ENCODE assay signal across 8 cellular contexts in genomic region chr17:40791808-40792436, GRCh38. TPM values are rescaled to one million over a fixed set of nuclear protein-coding genes. Genes with fewer than 3 reads are reported as not detected.
DNase-seq lines count a peak whose midpoint lies in the region; ATAC-seq and TF ChIP-seq lines count a peak whose summit lies in the region.

No MANE protein-coding gene starts in this region.

- TF ChIP-seq CTCF in 22Rv1 (IDR thresholded peaks at IDR 0.05) (peak; percentile 63), vagina (IDR thresholded peaks at IDR 0.05) (peak; percentile 21 to 53 (median 51))

- TF ChIP-seq POLR2A in vagina (IDR thresholded peaks at IDR 0.05): no peak

- H3K9me3 ChIP-seq in adipocyte (ENCODE audit: control insufficient read depth, low read length) (no peaks in the 10 kb centered on the region), vagina (no peaks in the 10 kb centered on the region)

- H3K4me3 ChIP-seq in adipocyte (ENCODE audit: low read length): peak overlapping the region; percentile 53
- no peak overlapping the region for H3K4me3 ChIP-seq in vagina

- no peak for ATAC-seq in GM18517 (IDR thresholded peaks at IDR 0.05; ENCODE audit: unreplicated experiment)

- CTCF ChIA-PET in HEK293T (lab: Yijun Ruan, JAX): interaction anchor here (0.9 to 3.2 kb wide), 3 partner anchors 12 to 176 kb away, joined by 4 to 15 read pairs (median 6); no protein-coding TSS in a partner anchor

- peaks cover 19% of the 10 kb centered on the region for H3K27me3 ChIP-seq in adipocyte (replicated peaks; ENCODE audit: control insufficient read depth, insufficient read depth, low read length)
- no peaks in the 10 kb centered on the region for H3K27me3 ChIP-seq in vagina

- H3K27ac ChIP-seq in 22Rv1 (no peak overlapping the region), vagina (no peak overlapping the region)

- DNase-seq in HEK293T (ENCODE audit: extremely low spot score) (peak; percentile 10), adipocyte (ENCODE audit: low read depth) (peak; percentile 80), iPS-NIHi7 (ENCODE audit: extremely low spot score) (peak; percentile 30), vagina (ENCODE audit: extremely low spot score in 2 of 2) (no peak), mesenteric fat pad (ENCODE audit: low spot score) (no peak), D341Med (ENCODE audit: low spot score) (no peak)

- H3K36me3 ChIP-seq in adipocyte (ENCODE audit: control insufficient read depth, insufficient read depth, low read length, severe bottlenecking) (no peaks in the 10 kb centered on the region), vagina (no peaks in the 10 kb centered on the region)

- H3K4me1 ChIP-seq in adipocyte (ENCODE audit: control insufficient read depth, insufficient read depth, low read length) (peaks cover 23% of the 10 kb centered on the region), vagina (no peaks in the 10 kb centered on the region)

- intact Hi-C loops in vagina (cut with DNase I): loop anchor here (10.0 kb wide), 1 partner anchor 177 kb away; no protein-coding TSS in a partner anchor

- peak overlapping the region; percentile 75 for H3K9ac ChIP-seq in adipocyte (ENCODE audit: low read length)

- POLR2A ChIA-PET in HEK293T (lab: Yijun Ruan, JAX): no interaction called here

TF ChIP-seq in HEK293T, 16 proteins besides CTCF, POLR2A, EP300 and RAD21:
- no peak for TF ChIP-seq ELF4 (IDR thresholded peaks at IDR 0.05)
- TF ChIP-seq FOXM1 (IDR thresholded peaks at IDR 0.05; ENCODE audit: borderline replicate concordance): no peak
- TF ChIP-seq CTBP1 (IDR thresholded peaks at IDR 0.05; ENCODE audit: borderline replicate concordance): no peak
- no peak for TF ChIP-seq BHLHE40 (IDR thresholded peaks at IDR 0.05; ENCODE audit: borderline replicate concordance)
- TF ChIP-seq NFRKB (IDR thresholded peaks at IDR 0.05): no peak
- no peak for TF ChIP-seq FOXA1 (IDR thresholded peaks at IDR 0.05)
- no peak for TF ChIP-seq ZNF384 (IDR thresholded peaks at IDR 0.05)
- TF ChIP-seq SUZ12 (IDR thresholded peaks at IDR 0.05): no peak
- TF ChIP-seq L3MBTL2 (conservative IDR thresholded peaks at IDR 0.05): no peak
- no peak for TF ChIP-seq HDGF (IDR thresholded peaks at IDR 0.05; ENCODE audit: borderline replicate concordance)
- no peak for TF ChIP-seq SP1 (IDR thresholded peaks at IDR 0.05)
- TF ChIP-seq FOXK2 (IDR thresholded peaks at IDR 0.05): no peak
- no peak for TF ChIP-seq LEF1 (IDR thresholded peaks at IDR 0.05; ENCODE audit: borderline replicate concordance)
- TF ChIP-seq ARNT (IDR thresholded peaks at IDR 0.05): no peak
- no peak for TF ChIP-seq PKNOX1 (IDR thresholded peaks at IDR 0.05)
- TF ChIP-seq TARDBP (IDR thresholded peaks at IDR 0.05): no peak

RNA-seq across cellular contexts. Expression of gene KRT28, which starts 7.8 kb away (rescaled TPM):
- total RNA-seq in vagina: not detected
- not detected for total RNA-seq in mesenteric fat pad

RNA-seq across cellular contexts. Expression of gene KRT27, which starts 9.6 kb away (rescaled TPM):
- total RNA-seq in vagina (not detected), mesenteric fat pad (not detected)

RNA-seq across cellular contexts. Expression of gene KRT26, which starts 19.9 kb away (rescaled TPM):
- total RNA-seq in vagina (not detected), mesenteric fat pad (not detected)

RNA-seq across cellular contexts. Expression of gene KRT10, which starts 30.5 kb away (rescaled TPM):
- total RNA-seq in vagina: 919 TPM
- 38.6 TPM for total RNA-seq in mesenteric fat pad

RNA-seq across cellular contexts. Expression of gene KRT25, which starts 36.8 kb away (rescaled TPM):
- not detected for total RNA-seq in vagina
- total RNA-seq in mesenteric fat pad: not detected

Comparison
In these comparisons a context has a peak if more than half of its experiments do, and no peak if none do; other contexts are left out.
1. DNase-seq: peak in HEK293T (single experiment), adipocyte (single experiment) and iPS-NIHi7 (single experiment); none in vagina (0 of 2), mesenteric fat pad (single experiment) and D341Med (single experiment).